8 cellular contexts compared by ENCODE assay signal in the genomic region with DNA sequence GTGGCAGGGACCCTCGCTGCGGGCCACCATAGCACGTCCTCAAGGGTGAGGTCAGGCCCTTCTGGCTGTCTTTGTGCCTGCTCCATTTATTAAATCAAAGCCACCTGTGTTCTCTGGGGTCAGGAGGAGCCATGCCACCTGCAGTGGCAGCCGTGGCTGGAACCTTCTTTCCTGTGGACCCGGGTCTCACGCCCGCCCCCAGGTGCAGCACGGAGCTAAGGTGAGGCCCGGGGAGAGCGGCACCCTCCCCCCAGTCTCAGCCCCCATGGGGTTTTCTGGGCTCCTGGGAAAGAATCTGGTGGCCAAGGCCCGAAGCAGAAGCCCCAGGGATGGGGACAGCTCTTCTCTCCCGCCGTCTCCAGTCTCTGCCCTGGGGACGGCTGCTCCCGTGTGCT.
DNase-seq lines count a peak whose midpoint lies in the region; ATAC-seq and TF ChIP-seq lines count a peak whose summit lies in the region.
"Not testable (repeated sequence)": the region's sequence is repeated elsewhere in the genome, so short reads cannot be mapped to it uniquely, and the experiment has no call there.

No MANE protein-coding gene starts in this region.

- DNase-seq in CD14-positive monocyte (ENCODE audit: low spot score); T-helper 2 cell treated with Interferon-gamma antibody and Interleukin-4, amounts not matched to agents 5 μg/mL and 100 μg/mL, for 36 hours (ENCODE audit: low spot score); esophagus muscularis mucosa (ENCODE audit: extremely low spot score); heart left ventricle; right atrium auricular region (ENCODE audit: low spot score); stimulated activated naive B cell treated with anti-CD40 and anti-IgM and Interleukin-4, amounts not matched to agents 10 μg/mL and 1 μg/mL and 100 μg/mL, for 72 hours; vagina (ENCODE audit: extremely low spot score in 2 of 2): not testable (repeated sequence)
- DNase-seq in lower lobe of right lung: peak; percentile 27

- ATAC-seq in heart left ventricle; lower lobe of right lung; stimulated activated naive B cell treated with anti-CD40 and anti-IgM and Interleukin-4, amounts not matched to agents 10 μg/mL and 1 μg/mL and 100 μg/mL, for 72 hours (replicated peaks): not testable (repeated sequence)

- H3K27me3 Mint-ChIP-seq in CD14-positive monocyte (ENCODE audit: low read depth in 3 of 3); T-helper 2 cell treated with Interferon-gamma antibody and Interleukin-4, amounts not matched to agents 5 μg/mL and 100 μg/mL, for 36 hours (ENCODE audit: low read depth); stimulated activated naive B cell treated with anti-CD40 and anti-IgM and Interleukin-4, amounts not matched to agents 10 μg/mL and 1 μg/mL and 100 μg/mL, for 72 hours: not testable (repeated sequence)

- not testable (repeated sequence) for H3K9me3 Mint-ChIP-seq in CD14-positive monocyte; T-helper 2 cell treated with Interferon-gamma antibody and Interleukin-4, amounts not matched to agents 5 μg/mL and 100 μg/mL, for 36 hours; stimulated activated naive B cell treated with anti-CD40 and anti-IgM and Interleukin-4, amounts not matched to agents 10 μg/mL and 1 μg/mL and 100 μg/mL, for 72 hours

- H3K4me1 ChIP-seq in esophagus muscularis mucosa (peaks cover 26 to 54% (median 49%) of the 10 kb centered on the region in 4 donors), heart left ventricle (peaks cover 0 to 63% (median 33%) of the 10 kb centered on the region in 12 donors), right atrium auricular region (peaks cover 0 to 74% of the 10 kb centered on the region in 2 donors), lower lobe of right lung (peaks cover 18% of the 10 kb centered on the region), vagina (peaks cover 27% of the 10 kb centered on the region)

- H3K4me1 Mint-ChIP-seq in CD14-positive monocyte: peaks cover 27% of the 10 kb centered on the region
- H3K4me1 Mint-ChIP-seq in T-helper 2 cell treated with Interferon-gamma antibody and Interleukin-4, amounts not matched to agents 5 μg/mL and 100 μg/mL, for 36 hours (ENCODE audit: low read depth); stimulated activated naive B cell treated with anti-CD40 and anti-IgM and Interleukin-4, amounts not matched to agents 10 μg/mL and 1 μg/mL and 100 μg/mL, for 72 hours: not testable (repeated sequence)

- intact Hi-C loops in CD14-positive monocyte (cut with micrococcal nuclease); esophagus muscularis mucosa (cut with DNase I); heart left ventricle (cut with DNase I); lower lobe of right lung (cut with DNase I); vagina (cut with DNase I): not testable (repeated sequence)

- TF ChIP-seq EP300 in esophagus muscularis mucosa (IDR thresholded peaks at IDR 0.05): not testable (repeated sequence)

- not testable (repeated sequence) for H3K4me3 Mint-ChIP-seq in CD14-positive monocyte; T-helper 2 cell treated with Interferon-gamma antibody and Interleukin-4, amounts not matched to agents 5 μg/mL and 100 μg/mL, for 36 hours; stimulated activated naive B cell treated with anti-CD40 and anti-IgM and Interleukin-4, amounts not matched to agents 10 μg/mL and 1 μg/mL and 100 μg/mL, for 72 hours

- H3K4me3 ChIP-seq in esophagus muscularis mucosa, heart left ventricle, right atrium auricular region, lower lobe of right lung, vagina: not testable (repeated sequence)

- peak overlapping the region in 4 of 7 donors; percentile 20 to 45 (median 31) for H3K27ac Mint-ChIP-seq in CD14-positive monocyte
- H3K27ac Mint-ChIP-seq in T-helper 2 cell treated with Interferon-gamma antibody and Interleukin-4, amounts not matched to agents 5 μg/mL and 100 μg/mL, for 36 hours: peak overlapping the region; percentile 31
- H3K27ac Mint-ChIP-seq in stimulated activated naive B cell treated with anti-CD40 and anti-IgM and Interleukin-4, amounts not matched to agents 10 μg/mL and 1 μg/mL and 100 μg/mL, for 72 hours: peak overlapping the region; percentile 31

- peaks cover 23 to 63% of the 10 kb centered on the region in 2 donors for H3K36me3 Mint-ChIP-seq in CD14-positive monocyte
- H3K36me3 Mint-ChIP-seq in T-helper 2 cell treated with Interferon-gamma antibody and Interleukin-4, amounts not matched to agents 5 μg/mL and 100 μg/mL, for 36 hours (ENCODE audit: low read depth): not testable (repeated sequence)
- H3K36me3 Mint-ChIP-seq in stimulated activated naive B cell treated with anti-CD40 and anti-IgM and Interleukin-4, amounts not matched to agents 10 μg/mL and 1 μg/mL and 100 μg/mL, for 72 hours: peaks cover 20 to 21% of the 10 kb centered on the region in 2 donors

- WGBS in esophagus muscularis mucosa: 95% methylated on average over 10 of the region's 15 CpGs
- WGBS in heart left ventricle, 4 donors: 91 to 93% (median 91%) methylated on average over 7 to 15 of the region's 15 CpGs

- TF ChIP-seq POLR2A in esophagus muscularis mucosa (IDR thresholded peaks at IDR 0.05; ENCODE audit: low read depth); heart left ventricle (IDR thresholded peaks at IDR 0.05); vagina (IDR thresholded peaks at IDR 0.05): not testable (repeated sequence)

- H3K9me3 ChIP-seq in esophagus muscularis mucosa, heart left ventricle, right atrium auricular region, lower lobe of right lung, vagina: not testable (repeated sequence)

- not testable (repeated sequence) for H3K36me3 ChIP-seq in esophagus muscularis mucosa, heart left ventricle, right atrium auricular region, lower lobe of right lung, vagina

- not testable (repeated sequence) for H3K27me3 ChIP-seq in esophagus muscularis mucosa; heart left ventricle; right atrium auricular region; lower lobe of right lung (ENCODE audit: low read depth); vagina

- H3K27ac ChIP-seq in esophagus muscularis mucosa (replicated peaks in 1 of 4): peak overlapping the region in 3 of 4 donors; percentile 66 to 77 (median 77)
- peak overlapping the region in 11 of 12 donors; percentile 81 to 99 (median 89) for H3K27ac ChIP-seq in heart left ventricle
- peak overlapping the region; percentile 86 to 95 for H3K27ac ChIP-seq in right atrium auricular region
- H3K27ac ChIP-seq in lower lobe of right lung: not testable (repeated sequence)
- peak overlapping the region; percentile 86 for H3K27ac ChIP-seq in vagina

- not testable (repeated sequence) for TF ChIP-seq CTCF in CD14-positive monocyte (IDR thresholded peaks at IDR 0.05); esophagus muscularis mucosa (IDR thresholded peaks at IDR 0.05); heart left ventricle (IDR thresholded peaks at IDR 0.05); right atrium auricular region (IDR thresholded peaks at IDR 0.05); lower lobe of right lung (IDR thresholded peaks at IDR 0.05); vagina (IDR thresholded peaks at IDR 0.05)
